In the genomic region with DNA sequence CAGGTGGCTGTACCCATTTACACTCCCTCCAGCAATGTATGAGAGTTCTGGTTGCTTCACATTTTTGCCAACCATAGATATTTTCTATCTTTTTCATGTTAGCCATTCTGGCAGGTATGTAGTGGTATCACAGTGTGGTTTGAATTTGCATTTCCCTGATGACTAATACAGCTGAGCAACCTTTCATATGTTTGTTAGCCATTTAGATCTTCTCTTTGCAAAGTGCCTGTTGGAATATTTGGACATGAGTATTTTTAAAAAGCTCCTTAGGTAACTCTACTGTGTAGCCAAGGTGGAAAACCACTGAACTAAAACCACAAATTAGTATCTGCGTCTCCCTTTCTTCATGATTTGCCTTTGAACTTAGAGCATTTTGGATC, we compare ENCODE assay signal across 8 cellular contexts. TPM values are rescaled to one million over a fixed set of nuclear protein-coding genes. Genes with fewer than 3 reads are reported as not detected.
DNase-seq lines count a peak whose midpoint lies in the region; ATAC-seq, FAIRE-seq and TF ChIP-seq lines count a peak whose summit lies in the region.

No MANE protein-coding gene starts in this region.

- H3K36me3 ChIP-seq in small intestine (ENCODE audit: control insufficient read depth in 2 of 2, insufficient read depth in 2 of 2, low read length in 2 of 2) = no peaks in the 10 kb centered on the region

- WGBS in small intestine, 3 donors = 38 to 68% (median 38%) methylated on average over 1 of the region's 1 CpG

- peak overlapping the region; percentile 74 for H3K4me3 Mint-ChIP-seq in activated CD4-positive, alpha-beta T cell treated with anti-CD3 and anti-CD28 coated beads, Interleukin-2, amount 10 ng/mL, durations not matched to agents 24 days and 14 days

- peaks cover 31 to 44% of the 10 kb centered on the region in 2 donors for H3K4me1 ChIP-seq in small intestine (ENCODE audit: control insufficient read depth in 2 of 2, insufficient read depth in 1 of 2, low read depth in 1 of 2, low read length in 1 of 2)

- peaks cover 32% of the 10 kb centered on the region for H3K36me3 Mint-ChIP-seq in activated CD4-positive, alpha-beta T cell treated with anti-CD3 and anti-CD28 coated beads, Interleukin-2, amount 10 ng/mL, durations not matched to agents 24 days and 14 days (ENCODE audit: low read depth)

- no peaks in the 10 kb centered on the region for H3K9me3 Mint-ChIP-seq in activated CD4-positive, alpha-beta T cell treated with anti-CD3 and anti-CD28 coated beads, Interleukin-2, amount 10 ng/mL, durations not matched to agents 24 days and 14 days

- H3K27me3 ChIP-seq in small intestine (ENCODE audit: control insufficient read depth in 2 of 2, insufficient read depth in 2 of 2, low read length in 2 of 2) = no peaks in the 10 kb centered on the region

- H3K9me3 ChIP-seq in small intestine (ENCODE audit: control insufficient read depth, low read depth) = no peaks in the 10 kb centered on the region

- peak; percentile 70 for DNase-seq in activated CD4-positive, alpha-beta T cell treated with anti-CD3 and anti-CD28 coated beads, Interleukin-2, amount 10 ng/mL, durations not matched to agents 24 days and 14 days
- DNase-seq in activated CD4-positive, alpha-beta T cell treated with anti-CD3 and anti-CD28 coated beads for 48 hours = no peak
- peak; percentile 84 for DNase-seq in astrocyte of the cerebellum (ENCODE audit: low read depth)
- DNase-seq in small intestine = peak; percentile 55
- DNase-seq in NCI-H774 (lab: John Stamatoyannopoulos, UW) = no peak
- no peak for DNase-seq in activated gamma-delta T cell treated with Interleukin-2 at 50 U/mL for 16 hours
- no peak for DNase-seq in NCI-H2196 treated with DMSO at 0.1 percent for 48 hours (lab: John Stamatoyannopoulos, UW; ENCODE audit: unreplicated experiment)

- intact Hi-C loops in activated CD4-positive, alpha-beta T cell treated with anti-CD3 and anti-CD28 coated beads, Interleukin-2, amount 10 ng/mL, durations not matched to agents 24 days and 14 days (cut with micrococcal nuclease) = loop anchor here (1.0 to 5.0 kb wide), 5 partner anchors 8 to 34 kb away; a partner anchor contains a TSS

- peak overlapping the region; percentile 99 for H3K27ac Mint-ChIP-seq in activated CD4-positive, alpha-beta T cell treated with anti-CD3 and anti-CD28 coated beads, Interleukin-2, amount 10 ng/mL, durations not matched to agents 24 days and 14 days

- peaks cover 85% of the 10 kb centered on the region for H3K4me1 Mint-ChIP-seq in activated CD4-positive, alpha-beta T cell treated with anti-CD3 and anti-CD28 coated beads, Interleukin-2, amount 10 ng/mL, durations not matched to agents 24 days and 14 days

- H3K27me3 Mint-ChIP-seq in activated CD4-positive, alpha-beta T cell treated with anti-CD3 and anti-CD28 coated beads, Interleukin-2, amount 10 ng/mL, durations not matched to agents 24 days and 14 days = no peaks in the 10 kb centered on the region

- FAIRE-seq in small intestine (lab: Jason Lieb, UNC) = no peak

- H3K4me3 ChIP-seq in astrocyte of the cerebellum (ENCODE audit: low read depth, low read length) = no peak overlapping the region
- no peak overlapping the region for H3K4me3 ChIP-seq in small intestine (ENCODE audit: low read depth in 1 of 2, low read length in 2 of 2)

- H3K27ac ChIP-seq in small intestine (ENCODE audit: low read depth in 1 of 2, low read length in 1 of 2) = peak overlapping the region; percentile 86 to 96

- no peak for TF ChIP-seq CTCF in astrocyte of the cerebellum (IDR thresholded peaks at IDR 0.05; ENCODE audit: low read depth, low read length, missing control alignments)

- peak; percentile 56 for ATAC-seq in HG03432 (IDR thresholded peaks at IDR 0.05; ENCODE audit: unreplicated experiment)

- in situ Hi-C loops in astrocyte of the cerebellum (cut with HindIII; ENCODE audit: low sequenced_read_pairs) = no loop called here

RNA-seq across cellular contexts. Expression of a gene that starts 31.9 kb away (rescaled TPM):
- total RNA-seq in activated CD4-positive, alpha-beta T cell treated with anti-CD3 and anti-CD28 coated beads, Interleukin-2, amount 10 ng/mL, durations not matched to agents 24 days and 14 days = 167 and 181 TPM in 2 replicates
- polyA plus RNA-seq in small intestine = 10 to 100 TPM; 51.7 to 64.1 (median 54.0) TPM

Comparison
In these comparisons a context has a peak if more than half of its experiments do, and no peak if none do; other contexts are left out.
1. DNase-seq: peak in activated CD4-positive, alpha-beta T cell treated with anti-CD3 and anti-CD28 coated beads, Interleukin-2, amount 10 ng/mL, durations not matched to agents 24 days and 14 days (single experiment), astrocyte of the cerebellum (single experiment) and small intestine (single experiment); none in activated CD4-positive, alpha-beta T cell treated with anti-CD3 and anti-CD28 coated beads for 48 hours (single experiment), NCI-H774 (single experiment), activated gamma-delta T cell treated with Interleukin-2 at 50 U/mL for 16 hours (single experiment) and NCI-H2196 treated with DMSO at 0.1 percent for 48 hours (single experiment).